9 cellular contexts compared by ENCODE assay signal in the genomic region with DNA sequence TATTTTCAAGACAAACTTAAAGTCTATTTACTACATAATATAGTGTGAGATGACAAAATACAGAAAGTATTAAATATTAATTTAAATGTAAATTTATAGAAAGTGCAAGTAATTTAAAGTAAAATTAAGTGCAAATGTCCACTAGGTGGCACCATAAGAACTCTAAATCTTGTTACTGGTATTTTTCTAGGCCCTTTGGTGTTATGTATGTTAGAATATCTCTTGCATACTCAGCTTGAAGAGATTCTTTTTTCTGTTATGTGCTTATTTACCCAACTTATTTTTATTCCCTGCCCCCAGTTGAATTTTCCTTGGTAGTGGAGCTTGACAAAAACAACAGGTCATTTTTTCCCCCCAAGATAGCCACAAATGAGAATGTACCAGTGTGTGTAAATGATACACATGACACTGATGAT.
DNase-seq lines count a peak whose midpoint lies in the region; ATAC-seq, FAIRE-seq and TF ChIP-seq lines count a peak whose summit lies in the region.
"Had no signal": no experiment of that assay in that cellular context is flagged by ENCODE, and none has a peak within 500 bp of the region (broad histone marks: within the 10 kb centered on the region; RNA-seq: fewer than 3 reads in every experiment).

No MANE protein-coding gene starts in this region.

- no peaks in the 10 kb centered on the region for H3K79me2 ChIP-seq in hepatocyte

- H4K20me1 ChIP-seq in hepatocyte (ENCODE audit: insufficient read depth, poor library complexity, severe bottlenecking), result no peaks in the 10 kb centered on the region

- H3K4me3 ChIP-seq in hepatocyte (no peak overlapping the region), uterus (no peak overlapping the region)
- H3K4me3 ChIP-seq: skin epidermis had no signal

- TF ChIP-seq CTCF in hepatocyte (IDR thresholded peaks at IDR 0.05; ENCODE audit: poor library complexity) (peak; percentile 74), uterus (IDR thresholded peaks at IDR 0.05) (peak; percentile 14 to 54 (median 38))

- H3K27me3 ChIP-seq in hepatocyte (no peaks in the 10 kb centered on the region), uterus (no peaks in the 10 kb centered on the region)

- no peak overlapping the region for H2AFZ ChIP-seq in hepatocyte

- no peaks in the 10 kb centered on the region for H3K9me2 ChIP-seq in hepatocyte (replicated peaks; ENCODE audit: insufficient read depth)

- intact Hi-C loops in uterus (cut with DNase I; ENCODE audit: low total_unique reads), result no loop called here

- H3K4me2 ChIP-seq in hepatocyte, result no peak overlapping the region

- no peak for TF ChIP-seq POLR2A in uterus (IDR thresholded peaks at IDR 0.05)

- H3K9me3 ChIP-seq in hepatocyte (ENCODE audit: low read depth), result no peaks in the 10 kb centered on the region
- H3K9me3 ChIP-seq in uterus, result no peaks in the 10 kb centered on the region

- no peak overlapping the region for H3K27ac ChIP-seq in hepatocyte
- H3K27ac ChIP-seq in uterus, result no peak overlapping the region
- H3K27ac ChIP-seq: skin epidermis had no signal

- no peaks in the 10 kb centered on the region for H3K36me3 ChIP-seq in hepatocyte (replicated peaks; ENCODE audit: insufficient read depth, low read depth)
- H3K36me3 ChIP-seq in uterus, result no peaks in the 10 kb centered on the region

- ATAC-seq in GM18519 (IDR thresholded peaks at IDR 0.05; ENCODE audit: low FRiP score, unreplicated experiment), result no peak
- ATAC-seq in HG03097 (IDR thresholded peaks at IDR 0.05; ENCODE audit: low FRiP score, unreplicated experiment), result no peak

- FAIRE-seq in G401.6 (lab: Jason Lieb, UNC) (peak; percentile 95), TTC549 (lab: Jason Lieb, UNC) (peak; percentile 99)

- H3K4me1 ChIP-seq in hepatocyte (ENCODE audit: insufficient read depth) (peaks cover 14% of the 10 kb centered on the region), uterus (no peaks in the 10 kb centered on the region)

- DNase-seq in NCI-H1105 treated with DMSO at 0.1 percent for 48 hours (lab: John Stamatoyannopoulos, UW) (peak; percentile 60), hepatocyte (ENCODE audit: low spot score) (peak; percentile 71), uterus (no peak)
- no peak for DNase-seq in activated effector memory CD4-positive, alpha-beta T cell treated with Interleukin-2 at 50 U/mL for 16 hours

Comparison
In these comparisons a context has a peak if more than half of its experiments do, and no peak if none do; other contexts are left out.
1. DNase-seq: peak in NCI-H1105 treated with DMSO at 0.1 percent for 48 hours (single experiment) and hepatocyte (single experiment); none in uterus (0 of 2) and activated effector memory CD4-positive, alpha-beta T cell treated with Interleukin-2 at 50 U/mL for 16 hours (single experiment).